Comparison of ENCODE assay signal across 9 cellular contexts in the genomic region with DNA sequence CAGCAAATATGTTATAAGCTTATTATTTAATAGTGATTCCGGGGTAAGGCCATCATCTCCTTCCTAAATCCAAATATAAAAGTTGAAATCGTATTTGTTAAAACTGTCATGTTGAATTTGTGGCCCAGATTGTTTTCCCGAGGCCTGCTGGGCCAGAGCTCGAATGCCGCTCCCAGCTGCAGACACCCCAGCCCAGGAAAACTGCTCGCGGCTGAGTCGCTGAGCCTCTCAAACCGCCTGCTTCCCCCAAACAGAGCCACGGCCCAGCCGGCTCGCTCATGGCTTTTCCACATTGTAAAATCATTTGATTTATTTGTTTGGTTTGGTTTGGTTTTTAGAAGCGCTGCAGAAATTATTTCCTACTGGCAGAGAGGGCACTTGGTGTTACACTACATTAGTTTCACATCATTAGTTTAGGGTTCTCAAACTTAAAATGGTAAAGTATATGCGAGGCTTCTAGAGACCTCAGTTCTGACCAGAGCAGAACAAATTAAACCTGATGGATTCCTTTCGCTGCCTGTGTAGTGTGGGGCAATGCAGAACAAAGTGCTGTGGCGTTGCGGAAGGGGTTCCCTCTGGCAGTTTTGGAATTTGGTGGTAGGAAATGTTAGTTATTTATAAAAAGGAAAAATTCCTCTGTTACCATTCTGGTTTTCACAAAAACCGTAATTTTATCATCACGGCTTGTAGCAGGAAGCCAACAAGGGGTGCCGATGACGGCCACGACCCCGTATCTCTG.
DNase-seq lines count a peak whose midpoint lies in the region; ATAC-seq and TF ChIP-seq lines count a peak whose summit lies in the region.
"Had no signal": no experiment of that assay in that cellular context is flagged by ENCODE, and none has a peak within 500 bp of the region (broad histone marks: within the 10 kb centered on the region; RNA-seq: fewer than 3 reads in every experiment).

No MANE protein-coding gene starts in this region.

- no peaks in the 10 kb centered on the region for H4K20me1 ChIP-seq in H9 (ENCODE audit: control insufficient read depth, insufficient read depth, insufficient read length)

- H3K9me3 ChIP-seq in A673 (ENCODE audit: low read depth, low read length, poor library complexity, severe bottlenecking) (no peaks in the 10 kb centered on the region), H9 (ENCODE audit: control insufficient read depth, low read depth, low read length) (no peaks in the 10 kb centered on the region), mucosa of rectum (ENCODE audit: control insufficient read depth in 2 of 2, low read length in 2 of 2) (no peaks in the 10 kb centered on the region)

- H2BK12ac ChIP-seq in H9 (ENCODE audit: insufficient read length, low read depth, low read length) = no peak overlapping the region

- no peak overlapping the region for H3K27ac Mint-ChIP-seq in H9
- H3K27ac Mint-ChIP-seq in brain = peak overlapping the region in 2 of 5 experiments; percentile 45 to 81
- H3K27ac Mint-ChIP-seq: activated naive CD4-positive, alpha-beta T cell treated with anti-CD3 and anti-CD28 coated beads, Interleukin-2, amount 50 U/mL, for 72 hours had no signal

- H2AFZ ChIP-seq in H9 (ENCODE audit: low read length) = no peak overlapping the region

- H3K9ac ChIP-seq in H9 (ENCODE audit: extremely low read depth, insufficient read length, low read length) (no peak overlapping the region), mucosa of rectum (ENCODE audit: low read depth in 1 of 2, low read length in 2 of 2) (peak overlapping the region in 1 of 2 donors; percentile 47)

- CTCF ChIA-PET in A673 (lab: Charles Lee) = interaction anchor here (0.6 kb wide), 1 partner anchor 14 kb away, joined by 3 read pairs; no protein-coding TSS in a partner anchor

- no TSS peak for BruUV-seq in A673 (replicated peaks; lab: Mats Ljungman, UMichigan)

- H3K27me3 Mint-ChIP-seq in H9 (ENCODE audit: low read depth) (peaks cover 79% of the 10 kb centered on the region), brain (peaks cover 59% of the 10 kb centered on the region)

- no peak overlapping the region for H2BK5ac ChIP-seq in H9 (ENCODE audit: insufficient read length, low read length)

- H3K4me1 Mint-ChIP-seq in H9 = peaks cover 6 to 13% of the 10 kb centered on the region in 2 experiments
- H3K4me1 Mint-ChIP-seq in brain = peaks cover 31% of the 10 kb centered on the region

- no peak overlapping the region for H4K8ac ChIP-seq in H9 (replicated peaks; ENCODE audit: insufficient read length, low read depth, low read length)

- H3K4me3 ChIP-seq in A673 (ENCODE audit: low read depth, low read length, poor library complexity, severe bottlenecking) (peak overlapping the region; percentile 43), mucosa of rectum (ENCODE audit: low read length in 2 of 2) (peak overlapping the region; percentile 56 to 62)

- H3K14ac ChIP-seq in H9 (ENCODE audit: insufficient read depth, low read length) = no peak overlapping the region

- H3K23ac ChIP-seq in H9 (ENCODE audit: insufficient read length, low read depth, low read length) = no peak overlapping the region

- H3K4me1 ChIP-seq in A673 (ENCODE audit: insufficient read depth, low read length, poor library complexity, severe bottlenecking) (no peaks in the 10 kb centered on the region), H9 (ENCODE audit: insufficient read depth, low read length) (no peaks in the 10 kb centered on the region), mucosa of rectum (ENCODE audit: control insufficient read depth in 2 of 2, insufficient read depth in 2 of 2, low read length in 2 of 2) (peaks cover 5 to 7% of the 10 kb centered on the region in 2 donors)

- no peak overlapping the region for H2BK20ac ChIP-seq in H9 (ENCODE audit: low read depth, low read length, poor library complexity, severe bottlenecking)

- intact Hi-C loops in A673 (cut with micrococcal nuclease; ENCODE audit: unreplicated experiment) = loop anchor here (5.0 to 10.0 kb wide), 2 partner anchors 276 to 453 kb away; a partner anchor contains a TSS

- H3K79me1 ChIP-seq in H9 (ENCODE audit: insufficient read depth, low read depth, low read length, poor library complexity, severe bottlenecking) = no peaks in the 10 kb centered on the region

- H3K9me3 Mint-ChIP-seq in H9 (no peaks in the 10 kb centered on the region), brain (peaks cover 0 to 6% (median 4%) of the 10 kb centered on the region in 5 experiments)
- H3K9me3 Mint-ChIP-seq: activated naive CD4-positive, alpha-beta T cell treated with anti-CD3 and anti-CD28 coated beads, Interleukin-2, amount 50 U/mL, for 72 hours had no signal

- WGBS in H9 (ENCODE audit: extremely low coverage, insufficient read length, low lambda C conversion rate) = no CpG with 5 or more reads among the region's 23 CpGs

- H3K36me3 Mint-ChIP-seq in H9 (ENCODE audit: insufficient read depth in 1 of 3, low read depth in 3 of 3) (no peaks in the 10 kb centered on the region), brain (no peaks in the 10 kb centered on the region)
- H3K36me3 Mint-ChIP-seq: activated naive CD4-positive, alpha-beta T cell treated with anti-CD3 and anti-CD28 coated beads, Interleukin-2, amount 50 U/mL, for 72 hours had no signal

- no peak overlapping the region for H3K18ac ChIP-seq in H9 (ENCODE audit: insufficient read length, low read depth, low read length)

- H2AK5ac ChIP-seq in H9 (ENCODE audit: insufficient read length, low read length) = no peak overlapping the region

- ATAC-seq in HG03469 (IDR thresholded peaks at IDR 0.05; ENCODE audit: unreplicated experiment) = no peak
- ATAC-seq in GM21515 (IDR thresholded peaks at IDR 0.05; ENCODE audit: unreplicated experiment) = no peak

- POLR2A ChIA-PET in A673 (lab: Charles Lee; ENCODE audit: low non-redundant PET) = no interaction called here

- H3K36me3 ChIP-seq in A673 (ENCODE audit: insufficient read depth, low read length, poor library complexity, severe bottlenecking) (no peaks in the 10 kb centered on the region), mucosa of rectum (ENCODE audit: control insufficient read depth in 2 of 2, insufficient read depth in 2 of 2, low read length in 2 of 2) (no peaks in the 10 kb centered on the region)

- H4K5ac ChIP-seq in H9 (ENCODE audit: insufficient read length, low read depth, low read length) = no peak overlapping the region

- no peak overlapping the region for H3K4ac ChIP-seq in H9 (ENCODE audit: low read depth, low read length)

- no peak overlapping the region for H4K91ac ChIP-seq in H9 (ENCODE audit: insufficient read length, low read depth, low read length)

- H3K27ac ChIP-seq in A673 (ENCODE audit: low read depth, low read length, poor library complexity, severe bottlenecking) (no peak overlapping the region), H9 (ENCODE audit: insufficient read length, low read depth, low read length) (no peak overlapping the region), mucosa of rectum (ENCODE audit: low read depth in 2 of 2, low read length in 2 of 2) (peak overlapping the region; percentile 16 to 38)

- H3K56ac ChIP-seq in H9 (ENCODE audit: insufficient read length, low read depth, low read length) = no peak overlapping the region

- H3K79me2 ChIP-seq in H9 (ENCODE audit: insufficient read depth, low read length) = no peaks in the 10 kb centered on the region

- H3K4me3 Mint-ChIP-seq in H9 (peak overlapping the region; percentile 54 to 75), brain (peak overlapping the region; percentile 41 to 77 (median 68))

- no peak for DNase-seq in A673 (ENCODE audit: low spot score)
- no peak for DNase-seq in H9
- no peak for DNase-seq in NCI-H82 treated with DMSO at 0.1 percent for 48 hours (lab: John Stamatoyannopoulos, UW; ENCODE audit: unreplicated experiment)
- no peak for DNase-seq in NCI-H1694 treated with DMSO at 0.1 percent for 48 hours (lab: John Stamatoyannopoulos, UW)

- H2BK120ac ChIP-seq in H9 (ENCODE audit: low read depth, low read length, poor library complexity, severe bottlenecking) = no peak overlapping the region

- no peak for TF ChIP-seq CTCF in A673 (conservative IDR thresholded peaks at IDR 0.05; ENCODE audit: low read depth, low read length)
- no peak for TF ChIP-seq CTCF in H9 (conservative IDR thresholded peaks at IDR 0.05)
- TF ChIP-seq CTCF in brain (conservative IDR thresholded peaks at IDR 0.05) = no peak

- peaks cover 6% of the 10 kb centered on the region for H3K23me2 ChIP-seq in H9 (ENCODE audit: insufficient read length, low read depth, low read length, poor library complexity, severe bottlenecking)

- H2BK15ac ChIP-seq in H9 (ENCODE audit: low read depth, low read length) = no peak overlapping the region

- H3K27me3 ChIP-seq in A673 (replicated peaks; ENCODE audit: insufficient read depth, low read depth, low read length, poor library complexity) (peaks cover 57% of the 10 kb centered on the region), H9 (ENCODE audit: insufficient read depth, low read length) (peaks cover 3% of the 10 kb centered on the region; the same call in 1 of the 2 replicates), mucosa of rectum (ENCODE audit: control insufficient read depth in 2 of 2, insufficient read depth in 2 of 2, low read length in 2 of 2) (peaks cover 14 to 43% of the 10 kb centered on the region in 2 donors)

- no peak overlapping the region for H3T11ph ChIP-seq in H9 (ENCODE audit: low read length)

- H3K4me2 ChIP-seq in H9 (ENCODE audit: insufficient read depth, insufficient read length, low read length) = peak overlapping the region; percentile 20

Comparison
In these comparisons a context has a peak if more than half of its experiments do, and no peak if none do; other contexts are left out.
1. H3K27ac ChIP-seq: peak in mucosa of rectum (2 of 2); none in A673 (single experiment) and H9 (single experiment).